ENCODE assay signal across 15 cellular contexts in the genomic region with DNA sequence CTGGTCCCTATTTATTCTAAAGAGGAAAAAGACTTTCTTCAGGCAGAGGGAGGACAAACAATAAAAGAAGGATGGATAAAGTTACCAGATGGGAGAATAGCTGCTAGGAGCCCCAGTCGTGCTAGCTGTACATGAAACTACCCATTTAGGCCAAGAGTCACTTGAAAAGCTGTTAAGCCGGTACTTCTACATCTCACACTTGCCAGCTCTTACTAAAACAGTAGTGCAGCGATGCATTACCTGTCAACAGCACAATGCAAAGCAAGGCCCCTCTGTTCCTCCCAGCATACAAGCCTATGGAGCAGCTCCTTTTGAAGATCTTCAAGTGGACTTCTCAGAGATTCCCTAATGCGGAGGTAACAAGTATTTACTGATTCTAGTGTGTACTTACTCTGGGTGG.
A peak's percentile ranks its signal among the peaks of the same experiment; 100 is the strongest.
DNase-seq lines count a peak whose midpoint lies in the region; ATAC-seq and TF ChIP-seq lines count a peak whose summit lies in the region.
"Had no signal": no experiment of that assay in that cellular context is flagged by ENCODE, and none has a peak within 500 bp of the region (broad histone marks: within the 10 kb centered on the region; RNA-seq: fewer than 3 reads in every experiment).

No MANE protein-coding gene starts in this region.

- H3K9me3 Mint-ChIP-seq in activated CD4-positive, alpha-beta T cell treated with anti-CD3 and anti-CD28 coated beads, Interleukin-2, amount 10 ng/mL, durations not matched to agents 7 days and 5 days: peaks cover 5% of the 10 kb centered on the region

- H3K27me3 ChIP-seq in lung (ENCODE audit: control insufficient read depth, insufficient read depth): no peaks in the 10 kb centered on the region
- no peaks in the 10 kb centered on the region for H3K27me3 ChIP-seq in Peyer's patch
- H3K27me3 ChIP-seq: hepatocyte had no signal

- no peak overlapping the region for H3K27ac ChIP-seq in lung (ENCODE audit: low read depth in 1 of 2, low read length in 1 of 2)
- H3K27ac ChIP-seq in Peyer's patch: no peak overlapping the region
- H3K27ac ChIP-seq: coronary artery, hepatocyte had no signal

- H3K27ac Mint-ChIP-seq in activated CD4-positive, alpha-beta T cell treated with anti-CD3 and anti-CD28 coated beads, Interleukin-2, amount 10 ng/mL, durations not matched to agents 7 days and 5 days: no peak overlapping the region
- H3K27ac Mint-ChIP-seq: activated T-helper 2 cell treated with anti-CD3 and anti-CD28 coated beads, Interferon-gamma antibody, Interleukin-2, Interleukin-4, amounts not matched to agents 10 μg/mL and 5 μg/mL and 100 μg/mL, durations not matched to agents 14 hours and 24 hours and 36 hours; memory B cell; naive B cell had no signal

- 65 to 77% methylated on average over 4 of the region's 4 CpGs for WGBS in lung, 2 donors

- no peaks in the 10 kb centered on the region for H3K4me1 ChIP-seq in lung (ENCODE audit: control insufficient read depth in 2 of 2, insufficient read depth in 2 of 2, low read length in 2 of 2)
- no peaks in the 10 kb centered on the region for H3K4me1 ChIP-seq in Peyer's patch

- CTCF ChIA-PET in activated CD4-positive, alpha-beta T cell treated with anti-CD3 and anti-CD28 coated beads, Interleukin-2, amount 10 ng/mL, durations not matched to agents 7 days and 5 days (lab: Charles Lee): no interaction called here

- H3K27me3 Mint-ChIP-seq in activated CD4-positive, alpha-beta T cell treated with anti-CD3 and anti-CD28 coated beads, Interleukin-2, amount 10 ng/mL, durations not matched to agents 7 days and 5 days: no peaks in the 10 kb centered on the region
- H3K27me3 Mint-ChIP-seq: memory B cell, naive B cell had no signal

- H3K4me3 ChIP-seq in lung: no peak overlapping the region
- no peak overlapping the region for H3K4me3 ChIP-seq in Peyer's patch
- H3K4me3 ChIP-seq: coronary artery, hepatocyte had no signal

- ATAC-seq in HG03432 (IDR thresholded peaks at IDR 0.05; ENCODE audit: unreplicated experiment) (peak; percentile 38), lung (ENCODE audit: insufficient read depth, low FRiP score) (no peak), GM21825 (IDR thresholded peaks at IDR 0.05; ENCODE audit: unreplicated experiment) (no peak)
- ATAC-seq: right cardiac atrium had no signal

- H3K36me3 ChIP-seq in lung (ENCODE audit: control insufficient read depth in 2 of 2, insufficient read depth in 2 of 2, low read length in 2 of 2) (no peaks in the 10 kb centered on the region), Peyer's patch (no peaks in the 10 kb centered on the region)

- no peak for TF ChIP-seq POLR2A in Peyer's patch (IDR thresholded peaks at IDR 0.05)

- H3K9me3 ChIP-seq in lung (ENCODE audit: control insufficient read depth in 2 of 2, insufficient read depth in 1 of 2, low read length in 1 of 2) (no peaks in the 10 kb centered on the region), Peyer's patch (peaks cover 0 to 2% (median 0%) of the 10 kb centered on the region in 4 donors)

- no peaks in the 10 kb centered on the region for H3K4me1 Mint-ChIP-seq in activated CD4-positive, alpha-beta T cell treated with anti-CD3 and anti-CD28 coated beads, Interleukin-2, amount 10 ng/mL, durations not matched to agents 7 days and 5 days
- H3K4me1 Mint-ChIP-seq: memory B cell, naive B cell had no signal

- DNase-seq in NCI-H2029 (lab: John Stamatoyannopoulos, UW) (peak; percentile 76), NCI-H748 treated with DMSO at 0.1 percent for 48 hours (lab: John Stamatoyannopoulos, UW) (peak; percentile 59), lung (ENCODE audit: low spot score) (peak; percentile 42), Peyer's patch (no peak), epidermal melanocyte (ENCODE audit: insufficient read length, low spot score) (no peak)
- DNase-seq in activated CD4-positive, alpha-beta T cell treated with anti-CD3 and anti-CD28 coated beads, Interleukin-2, amount 10 ng/mL, durations not matched to agents 7 days and 5 days: no peak
- DNase-seq: Karpas-422, naive B cell, right cardiac atrium had no signal

- no peak for TF ChIP-seq CTCF in lung (IDR thresholded peaks at IDR 0.05; ENCODE audit: control extremely low read depth, extremely low read depth)
- TF ChIP-seq CTCF in Peyer's patch (IDR thresholded peaks at IDR 0.05): no peak

- POLR2A ChIA-PET in activated CD4-positive, alpha-beta T cell treated with anti-CD3 and anti-CD28 coated beads, Interleukin-2, amount 10 ng/mL, durations not matched to agents 7 days and 5 days (lab: Charles Lee): no interaction called here

- no peaks in the 10 kb centered on the region for H3K36me3 Mint-ChIP-seq in activated CD4-positive, alpha-beta T cell treated with anti-CD3 and anti-CD28 coated beads, Interleukin-2, amount 10 ng/mL, durations not matched to agents 7 days and 5 days (ENCODE audit: low read depth)
- H3K36me3 Mint-ChIP-seq: memory B cell, naive B cell had no signal

- no peak overlapping the region for H3K4me3 Mint-ChIP-seq in activated CD4-positive, alpha-beta T cell treated with anti-CD3 and anti-CD28 coated beads, Interleukin-2, amount 10 ng/mL, durations not matched to agents 7 days and 5 days
- H3K4me3 Mint-ChIP-seq: memory B cell, naive B cell had no signal

Comparison
In these comparisons a context has a peak if more than half of its experiments do, and no peak if none do; other contexts are left out.
1. DNase-seq: peak in NCI-H2029 (single experiment), NCI-H748 treated with DMSO at 0.1 percent for 48 hours (single experiment) and lung (single experiment); none in Peyer's patch (0 of 3), epidermal melanocyte (single experiment) and activated CD4-positive, alpha-beta T cell treated with anti-CD3 and anti-CD28 coated beads, Interleukin-2, amount 10 ng/mL, durations not matched to agents 7 days and 5 days (single experiment).